In genomic region chr4:1711906-1712215, GRCh38 we compare ENCODE assay signal across 8 cellular contexts. TPM values are rescaled to one million over a fixed set of nuclear protein-coding genes. Genes with fewer than 3 reads are reported as not detected.
DNase-seq lines count a peak whose midpoint lies in the region; ATAC-seq and TF ChIP-seq lines count a peak whose summit lies in the region.

No MANE protein-coding gene starts in this region.

- WGBS in mesenchymal stem cell: 0% methylated on average over 16 of the region's 46 CpGs

- peak overlapping the region in 1 of 2 experiments; percentile 94 for H3K23ac ChIP-seq in mesenchymal stem cell (ENCODE audit: low read length in 2 of 2)

- no peak overlapping the region for H2AK5ac ChIP-seq in mesenchymal stem cell (ENCODE audit: low read length, severe bottlenecking)

- H3K27ac ChIP-seq in mesenchymal stem cell (ENCODE audit: low read length, poor library complexity, severe bottlenecking): no peak overlapping the region

- peak overlapping the region; percentile 93 for H3K4me2 ChIP-seq in mesenchymal stem cell (ENCODE audit: low read length, poor library complexity, severe bottlenecking)

- H3K4me1 ChIP-seq in mesenchymal stem cell (ENCODE audit: control insufficient read depth, insufficient read depth, low read depth, low read length): peaks cover 21% of the 10 kb centered on the region

- H3K27me3 Mint-ChIP-seq in MCF 10A (ENCODE audit: insufficient read depth, unreplicated experiment): no peaks in the 10 kb centered on the region

- H4K91ac ChIP-seq in mesenchymal stem cell (ENCODE audit: low read length): peak overlapping the region; percentile 74

- CTCF ChIA-PET in MCF 10A (lab: Yijun Ruan, JAX): interaction anchor here (1.0 to 1.6 kb wide), 3 partner anchors 11 to 20 kb away, joined by 3 to 6 read pairs (median 4); no protein-coding TSS in a partner anchor

- peak overlapping the region; percentile 86 for H3K4me3 Mint-ChIP-seq in MCF 10A (ENCODE audit: unreplicated experiment)

- H3K9me3 ChIP-seq in mesenchymal stem cell (ENCODE audit: control insufficient read depth, low read length): no peaks in the 10 kb centered on the region

- no peak overlapping the region for H2BK5ac ChIP-seq in mesenchymal stem cell (ENCODE audit: low read depth, low read length, poor library complexity, severe bottlenecking)

- POLR2A ChIA-PET in MCF 10A (lab: Yijun Ruan, JAX): interaction anchor here (0.6 to 3.9 kb wide), 24 partner anchors 10 to 550 kb away, joined by 3 to 63 read pairs (median 4); partner anchors contain the start of genes MXD4, NSD2, TACC3 and TMEM129

- no TSS peak for BruUV-seq in MCF 10A (replicated peaks; lab: Mats Ljungman, UMichigan)

- H3K27ac Mint-ChIP-seq in MCF 10A (ENCODE audit: low read depth, unreplicated experiment): peak overlapping the region; percentile 77

- H2AFZ ChIP-seq in mesenchymal stem cell (ENCODE audit: low read depth, low read length): peak overlapping the region; percentile 77

- intact Hi-C loops in MCF 10A (cut with micrococcal nuclease): loop anchor here (2.0 kb wide), 1 partner anchor 15 kb away; no protein-coding TSS in a partner anchor

- no peak for TF ChIP-seq CTCF in MCF 10A (IDR thresholded peaks at IDR 0.05; ENCODE audit: unreplicated experiment)

- peak overlapping the region; percentile 98 for H3K9ac ChIP-seq in mesenchymal stem cell (ENCODE audit: low read length)

- peak overlapping the region; percentile 76 for H2BK120ac ChIP-seq in mesenchymal stem cell (ENCODE audit: low read depth, low read length)

- peak overlapping the region; percentile 77 for H4K8ac ChIP-seq in mesenchymal stem cell (ENCODE audit: low read length)

- peak overlapping the region in 1 of 2 experiments; percentile 71 for H2BK12ac ChIP-seq in mesenchymal stem cell (ENCODE audit: low read length in 2 of 2)

- peaks cover 7% of the 10 kb centered on the region for H3K4me1 Mint-ChIP-seq in MCF 10A (ENCODE audit: insufficient read depth, unreplicated experiment)

- ATAC-seq in GM18517 (IDR thresholded peaks at IDR 0.05; ENCODE audit: unreplicated experiment): peak; percentile 2
- peak; percentile 10 for ATAC-seq in HG03571 (IDR thresholded peaks at IDR 0.05; ENCODE audit: unreplicated experiment)
- no peak for ATAC-seq in HG03139 (IDR thresholded peaks at IDR 0.05; ENCODE audit: unreplicated experiment)
- no peak for ATAC-seq in HG03342 (IDR thresholded peaks at IDR 0.05; ENCODE audit: unreplicated experiment)

- H3K4me3 ChIP-seq in mesenchymal stem cell (ENCODE audit: insufficient read depth in 1 of 2, low read depth in 1 of 2, low read length in 2 of 2): peak overlapping the region; percentile 98 to 99

- no peaks in the 10 kb centered on the region for H3K9me3 Mint-ChIP-seq in MCF 10A (ENCODE audit: unreplicated experiment)

- peak overlapping the region in 1 of 2 experiments; percentile 82 for H3K14ac ChIP-seq in mesenchymal stem cell (ENCODE audit: low read length in 2 of 2)

- peaks cover 16 to 20% of the 10 kb centered on the region in 2 experiments for H3K36me3 ChIP-seq in mesenchymal stem cell (ENCODE audit: control insufficient read depth in 1 of 2, insufficient read depth in 2 of 2, low read depth in 1 of 2, low read length in 2 of 2)

- peaks cover 25% of the 10 kb centered on the region for H3K36me3 Mint-ChIP-seq in MCF 10A (ENCODE audit: insufficient read depth, unreplicated experiment)

- peaks cover 19% of the 10 kb centered on the region for H3K79me1 ChIP-seq in mesenchymal stem cell (replicated peaks; ENCODE audit: low read length, poor library complexity, severe bottlenecking)

- no peaks in the 10 kb centered on the region for H3K27me3 ChIP-seq in mesenchymal stem cell (ENCODE audit: control insufficient read depth in 1 of 2, insufficient read depth in 1 of 2, low read length in 2 of 2)

- DNase-seq in MCF 10A (ENCODE audit: unreplicated experiment): no peak
- DNase-seq in mesenchymal stem cell: peak; percentile 46
- no peak for DNase-seq in DMS 273 (lab: John Stamatoyannopoulos, UW; ENCODE audit: unreplicated experiment)
- no peak for DNase-seq in foreskin melanocyte

- H3K18ac ChIP-seq in mesenchymal stem cell (ENCODE audit: low read depth in 1 of 2, low read length in 2 of 2): peak overlapping the region; percentile 80 to 97

- peak overlapping the region; percentile 88 to 95 for H3K4ac ChIP-seq in mesenchymal stem cell (ENCODE audit: low read depth in 1 of 2, low read length in 2 of 2)

- no peak overlapping the region for H2BK15ac ChIP-seq in mesenchymal stem cell (ENCODE audit: low read depth, poor library complexity, severe bottlenecking)

RNA-seq across cellular contexts. Expression of gene SLBP, which starts 0.3 kb away (rescaled TPM):
- total RNA-seq in MCF 10A (2022): 37.1 and 43.5 TPM in 2 replicates
- polyA plus RNA-seq in mesenchymal stem cell (2013, experiment 1 of 2): 45.8 TPM
- polyA plus RNA-seq in mesenchymal stem cell (2013, experiment 2 of 2): 48.7 TPM

RNA-seq across cellular contexts. Expression of gene TMEM129, which starts 9.3 kb away (rescaled TPM):
- 25.5 and 38.3 TPM in 2 replicates for total RNA-seq in MCF 10A (2022)
- polyA plus RNA-seq in mesenchymal stem cell (2013, experiment 1 of 2): 22.0 TPM
- 22.8 TPM for polyA plus RNA-seq in mesenchymal stem cell (2013, experiment 2 of 2)

RNA-seq across cellular contexts. Expression of gene TACC3, which starts 9.5 kb away (rescaled TPM):
- total RNA-seq in MCF 10A (2022): 53.0 and 69.8 TPM in 2 replicates
- polyA plus RNA-seq in mesenchymal stem cell (2013, experiment 1 of 2): 11.9 TPM
- 10.9 TPM for polyA plus RNA-seq in mesenchymal stem cell (2013, experiment 2 of 2)

RNA-seq across cellular contexts. Expression of gene FAM53A, which starts 27.7 kb away (rescaled TPM):
- total RNA-seq in MCF 10A (2022): 5.0 and 6.6 TPM in 2 replicates
- polyA plus RNA-seq in mesenchymal stem cell (2013, experiment 1 of 2): 1.2 TPM
- polyA plus RNA-seq in mesenchymal stem cell (2013, experiment 2 of 2): 0.95 TPM

Comparison
In these comparisons a context has a peak if more than half of its experiments do, and no peak if none do; other contexts are left out.
1. ATAC-seq: peak in GM18517 (single experiment) and HG03571 (single experiment); none in HG03139 (single experiment) and HG03342 (single experiment).